In genomic region chr18:27185897-27186296, GRCh38 we compare ENCODE assay signal across 32 cellular contexts. TPM values are rescaled to one million over a fixed set of nuclear protein-coding genes. Genes with fewer than 3 reads are reported as not detected.
DNase-seq lines count a peak whose midpoint lies in the region; ATAC-seq and TF ChIP-seq lines count a peak whose summit lies in the region.
"Had no signal": no experiment of that assay in that cellular context is flagged by ENCODE, and none has a peak within 500 bp of the region (broad histone marks: within the 10 kb centered on the region; RNA-seq: fewer than 3 reads in every experiment).

No MANE protein-coding gene starts in this region.

- H3K9ac ChIP-seq in ES-I3 (ENCODE audit: low read depth, low read length), result peak overlapping the region; percentile 88; the same call in 1 of the 2 replicates

- H3K4me2 ChIP-seq in PC-9, result peak overlapping the region; percentile 61; the same call in 1 of the 2 replicates

- intact Hi-C loops in PC-9 (cut with micrococcal nuclease; ENCODE audit: unreplicated experiment), result no loop called here

- H2AFZ ChIP-seq in PC-9, result no peak overlapping the region

- DNase-seq in PC-9 (no peak), epithelial cell of proximal tubule (ENCODE audit: low read depth) (no peak), neural crest cell (ENCODE audit: low read depth, low spot score) (no peak)
- no peak for DNase-seq in stimulated activated naive B cell treated with anti-CD40 and anti-IgM and Interleukin-4, amounts not matched to agents 10 μg/mL and 1 μg/mL and 100 μg/mL, for 72 hours
- DNase-seq in activated CD4-positive, alpha-beta T cell treated with anti-CD3 and anti-CD28 coated beads, Interleukin-2, amount 50 U/mL, for 4 hours, result no peak
- DNase-seq: activated CD4-positive, alpha-beta memory T cell treated with anti-CD3 and anti-CD28 coated beads for 36 hours; activated CD4-positive, CD25-positive, alpha-beta regulatory T cell treated with anti-CD3 and anti-CD28 coated beads, Interleukin-2, amount 50 U/mL, for 72 hours; activated naive CD4-positive, alpha-beta T cell; activated naive CD8-positive, alpha-beta T cell treated with anti-CD3 and anti-CD28 coated beads, Interleukin-2, amount 50 U/mL, for 24 hours; activated T-cell treated with anti-CD3 and anti-CD28 coated beads, Interleukin-2, amount 50 U/mL, for 72 hours; CD4-positive, alpha-beta memory T cell; cortex of kidney; effector memory CD4-positive, alpha-beta T cell; NCI-H1092 treated with DMSO at 0.1 percent for 48 hours; NCI-H524 treated with DMSO at 0.1 percent for 48 hours; SHP77; stimulated activated CD4-positive, alpha-beta T cell treated with anti-CD3 and anti-CD28 coated beads, Interleukin-2, amount 100 ng/mL, for 24 hours; stimulated activated CD8-positive, alpha-beta memory T cell treated with anti-CD3 and anti-CD28 coated beads, Interleukin-4, amount 100 ng/mL, for 48 hours; stimulated activated naive CD8-positive, alpha-beta T cell treated with anti-CD3 and anti-CD28 coated beads, Interleukin-15, amount 100 ng/mL, for 72 hours had no signal

- no peak for ATAC-seq in GM21381 (IDR thresholded peaks at IDR 0.05; ENCODE audit: unreplicated experiment)
- no peak for ATAC-seq in HG03095 (IDR thresholded peaks at IDR 0.05; ENCODE audit: unreplicated experiment)
- no peak for ATAC-seq in stimulated activated naive B cell treated with anti-CD40 and anti-IgM and Interleukin-4, amounts not matched to agents 10 μg/mL and 1 μg/mL and 100 μg/mL, for 72 hours (replicated peaks)
- ATAC-seq: activated naive CD8-positive, alpha-beta T cell treated with anti-CD3 and anti-CD28 coated beads, Interleukin-2, amount 50 U/mL, for 24 hours; activated T-cell treated with anti-CD3 and anti-CD28 coated beads, Interleukin-2, amount 50 U/mL, for 72 hours; esophagus mucosa; natural killer cell treated with Interleukin-12 subunit alpha and Interleukin-12 subunit beta and Interleukin-15 and Interleukin-18, amount 100 ng/mL, for 72 hours; stimulated activated naive CD8-positive, alpha-beta T cell treated with anti-CD3 and anti-CD28 coated beads, Interleukin-15, amount 100 ng/mL, for 72 hours had no signal

- peak overlapping the region; percentile 90 for H3K4me3 Mint-ChIP-seq in neural crest cell
- H3K4me3 Mint-ChIP-seq in stimulated activated naive B cell treated with anti-CD40 and anti-IgM and Interleukin-4, amounts not matched to agents 10 μg/mL and 1 μg/mL and 100 μg/mL, for 72 hours, result no peak overlapping the region
- H3K4me3 Mint-ChIP-seq: activated CD4-positive, alpha-beta memory T cell treated with anti-CD3 and anti-CD28 coated beads for 36 hours; activated naive CD8-positive, alpha-beta T cell treated with anti-CD3 and anti-CD28 coated beads, Interleukin-2, amount 50 U/mL, for 24 hours; B cell; CD4-positive, alpha-beta memory T cell; natural killer cell treated with Interleukin-12 subunit alpha and Interleukin-12 subunit beta and Interleukin-15 and Interleukin-18, amount 100 ng/mL, for 72 hours; stimulated activated naive CD8-positive, alpha-beta T cell treated with anti-CD3 and anti-CD28 coated beads, Interleukin-15, amount 100 ng/mL, for 72 hours had no signal

- H3K9me2 ChIP-seq in PC-9 (ENCODE audit: insufficient read depth), result no peaks in the 10 kb centered on the region

- H3K36me3 Mint-ChIP-seq in neural crest cell (ENCODE audit: low read depth), result no peaks in the 10 kb centered on the region
- H3K36me3 Mint-ChIP-seq in stimulated activated naive B cell treated with anti-CD40 and anti-IgM and Interleukin-4, amounts not matched to agents 10 μg/mL and 1 μg/mL and 100 μg/mL, for 72 hours, result peaks cover 0 to 3% of the 10 kb centered on the region in 2 donors

- H3K4me3 ChIP-seq in PC-9, result no peak overlapping the region
- peak overlapping the region; percentile 56 for H3K4me3 ChIP-seq in epithelial cell of proximal tubule (ENCODE audit: low read depth, low read length)
- H3K4me3 ChIP-seq: lung, thoracic aorta had no signal

- POLR2A ChIA-PET in PC-9 (lab: Charles Lee; ENCODE audit: unreplicated experiment), result no interaction called here

- CTCF ChIA-PET in PC-9 (lab: Charles Lee), result no interaction called here

- peaks cover 59% of the 10 kb centered on the region for H3K27me3 Mint-ChIP-seq in neural crest cell (ENCODE audit: low read depth)
- H3K27me3 Mint-ChIP-seq in stimulated activated naive B cell treated with anti-CD40 and anti-IgM and Interleukin-4, amounts not matched to agents 10 μg/mL and 1 μg/mL and 100 μg/mL, for 72 hours, result peaks cover 32 to 40% of the 10 kb centered on the region in 2 donors

- H3K27ac Mint-ChIP-seq in neural crest cell (ENCODE audit: unreplicated experiment), result no peak overlapping the region
- H3K27ac Mint-ChIP-seq in stimulated activated naive B cell treated with anti-CD40 and anti-IgM and Interleukin-4, amounts not matched to agents 10 μg/mL and 1 μg/mL and 100 μg/mL, for 72 hours, result no peak overlapping the region
- H3K27ac Mint-ChIP-seq: activated CD4-positive, alpha-beta memory T cell treated with anti-CD3 and anti-CD28 coated beads for 36 hours; activated naive CD8-positive, alpha-beta T cell treated with anti-CD3 and anti-CD28 coated beads, Interleukin-2, amount 50 U/mL, for 24 hours; activated T-cell treated with anti-CD3 and anti-CD28 coated beads, Interleukin-2, amount 50 U/mL, for 72 hours; B cell; CD4-positive, alpha-beta memory T cell; natural killer cell treated with Interleukin-12 subunit alpha and Interleukin-12 subunit beta and Interleukin-15 and Interleukin-18, amount 100 ng/mL, for 72 hours; stimulated activated naive CD8-positive, alpha-beta T cell treated with anti-CD3 and anti-CD28 coated beads, Interleukin-15, amount 100 ng/mL, for 72 hours had no signal

- no peaks in the 10 kb centered on the region for H3F3A ChIP-seq in PC-9 (ENCODE audit: insufficient read depth, low read depth)

- H3K9me3 ChIP-seq in ES-I3 (ENCODE audit: control insufficient read depth, insufficient read depth, low read length) (no peaks in the 10 kb centered on the region), PC-9 (ENCODE audit: insufficient read depth, low read depth) (no peaks in the 10 kb centered on the region)
- H3K9me3 ChIP-seq: heart left ventricle, spleen, thoracic aorta, vagina had no signal

- BruUV-seq in PC-9 (replicated peaks; lab: Mats Ljungman, UMichigan), result no TSS peak

- no peak overlapping the region for H3K27ac ChIP-seq in PC-9
- H3K27ac ChIP-seq: heart left ventricle, thoracic aorta, vagina had no signal

- H3K36me3 ChIP-seq in ES-I3 (ENCODE audit: insufficient read depth, low read length), result no peaks in the 10 kb centered on the region
- H3K36me3 ChIP-seq in PC-9 (ENCODE audit: low read depth), result no peaks in the 10 kb centered on the region
- H3K36me3 ChIP-seq: heart left ventricle, spleen, thoracic aorta, vagina had no signal

- no peaks in the 10 kb centered on the region for H4K20me1 ChIP-seq in PC-9 (ENCODE audit: insufficient read depth)

- peaks cover 4% of the 10 kb centered on the region for H3K27me3 ChIP-seq in PC-9 (ENCODE audit: insufficient read depth, low read depth)
- H3K27me3 ChIP-seq: vagina had no signal

- TF ChIP-seq CTCF in PC-9 (conservative IDR thresholded peaks at IDR 0.05), result no peak
- no peak for TF ChIP-seq CTCF in epithelial cell of proximal tubule (conservative IDR thresholded peaks at IDR 0.05; ENCODE audit: low read depth, low read length)
- no peak for TF ChIP-seq CTCF in neural crest cell (conservative IDR thresholded peaks at IDR 0.05)

- H3K4me1 ChIP-seq in ES-I3 (ENCODE audit: insufficient read depth, low read length), result no peaks in the 10 kb centered on the region; the same call in 1 of the 2 replicates
- H3K4me1 ChIP-seq in PC-9 (replicated peaks; ENCODE audit: insufficient read depth), result no peaks in the 10 kb centered on the region
- H3K4me1 ChIP-seq: spleen, vagina had no signal

- H3K9me3 Mint-ChIP-seq in neural crest cell, result no peaks in the 10 kb centered on the region
- peaks cover 0 to 3% of the 10 kb centered on the region in 2 donors for H3K9me3 Mint-ChIP-seq in stimulated activated naive B cell treated with anti-CD40 and anti-IgM and Interleukin-4, amounts not matched to agents 10 μg/mL and 1 μg/mL and 100 μg/mL, for 72 hours
- H3K9me3 Mint-ChIP-seq: natural killer cell treated with Interleukin-12 subunit alpha and Interleukin-12 subunit beta and Interleukin-15 and Interleukin-18, amount 100 ng/mL, for 72 hours had no signal

- H3K4me1 Mint-ChIP-seq in neural crest cell, result peaks cover 15% of the 10 kb centered on the region
- no peaks in the 10 kb centered on the region for H3K4me1 Mint-ChIP-seq in stimulated activated naive B cell treated with anti-CD40 and anti-IgM and Interleukin-4, amounts not matched to agents 10 μg/mL and 1 μg/mL and 100 μg/mL, for 72 hours
- H3K4me1 Mint-ChIP-seq: activated naive CD8-positive, alpha-beta T cell treated with anti-CD3 and anti-CD28 coated beads, Interleukin-2, amount 50 U/mL, for 24 hours; CD4-positive, alpha-beta memory T cell; stimulated activated naive CD8-positive, alpha-beta T cell treated with anti-CD3 and anti-CD28 coated beads, Interleukin-15, amount 100 ng/mL, for 72 hours had no signal

- no peaks in the 10 kb centered on the region for H3K79me2 ChIP-seq in PC-9 (ENCODE audit: low read depth)

RNA-seq across cellular contexts. Expression of gene CHST9, which starts 0.8 kb away (rescaled TPM):
- total RNA-seq in PC-9 (2021) (0.07 TPM in 1 of 2 replicates, not detected in the other), epithelial cell of proximal tubule (2.1 and 3.7 TPM in 2 replicates), neural crest cell (0.49 and 0.64 TPM in 2 replicates)
- total RNA-seq: activated CD4-positive, alpha-beta memory T cell treated with anti-CD3 and anti-CD28 coated beads for 36 hours; activated T-cell treated with anti-CD3 and anti-CD28 coated beads, Interleukin-2, amount 50 U/mL, for 72 hours; B cell; CD4-positive, alpha-beta memory T cell; fibroblast of villous mesenchyme; natural killer cell treated with Interleukin-12 subunit alpha and Interleukin-12 subunit beta and Interleukin-15 and Interleukin-18, amount 100 ng/mL, for 72 hours; T-helper 2 cell treated with Interferon-gamma antibody and Interleukin-4, amounts not matched to agents 100 ng/mL and 5 ng/mL, for 36 hours had no signal
